Comparison of ENCODE assay signal across 8 cellular contexts in the genomic region with DNA sequence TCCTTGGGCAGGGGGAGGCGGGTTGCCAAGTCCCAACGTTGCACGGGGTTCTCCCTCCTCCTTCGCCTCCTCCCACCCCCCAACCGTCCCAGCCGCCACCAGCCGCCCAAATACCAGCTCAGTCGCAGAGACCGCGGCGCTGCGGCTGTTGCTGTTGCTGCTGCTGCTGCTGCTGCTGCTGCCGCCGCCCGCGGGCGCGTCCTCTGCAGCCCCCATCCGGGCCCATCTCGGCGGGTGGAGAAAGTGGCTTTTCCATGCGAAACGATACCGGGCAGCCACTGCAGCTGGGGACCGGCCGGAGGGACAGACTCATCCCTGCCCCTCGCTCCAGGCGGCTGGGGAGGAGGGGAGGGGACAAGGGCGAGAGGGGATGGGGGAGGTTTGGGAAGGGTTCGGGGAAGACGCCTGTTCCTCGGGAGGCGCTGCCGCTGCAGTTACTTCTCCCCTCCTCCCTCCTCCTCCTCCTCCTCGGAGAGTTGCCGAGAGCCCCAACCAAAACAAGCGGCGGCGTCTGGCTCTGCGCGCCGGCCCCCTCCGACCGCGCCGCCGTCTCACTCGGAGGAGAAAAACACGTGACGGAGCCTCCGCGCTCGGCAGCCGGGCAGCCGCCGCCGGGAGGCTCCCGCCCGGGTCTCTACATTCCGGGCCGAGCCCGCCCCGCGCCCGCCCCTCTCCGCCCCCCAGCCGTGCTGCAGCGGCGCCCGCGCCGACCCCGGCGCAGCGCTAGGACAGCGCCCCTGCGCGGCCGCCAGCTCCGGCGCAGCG. TPM values are rescaled to one million over a fixed set of nuclear protein-coding genes. Genes with fewer than 3 reads are reported as not detected.
DNase-seq lines count a peak whose midpoint lies in the region; ATAC-seq and TF ChIP-seq lines count a peak whose summit lies in the region.

A gene with protein sequence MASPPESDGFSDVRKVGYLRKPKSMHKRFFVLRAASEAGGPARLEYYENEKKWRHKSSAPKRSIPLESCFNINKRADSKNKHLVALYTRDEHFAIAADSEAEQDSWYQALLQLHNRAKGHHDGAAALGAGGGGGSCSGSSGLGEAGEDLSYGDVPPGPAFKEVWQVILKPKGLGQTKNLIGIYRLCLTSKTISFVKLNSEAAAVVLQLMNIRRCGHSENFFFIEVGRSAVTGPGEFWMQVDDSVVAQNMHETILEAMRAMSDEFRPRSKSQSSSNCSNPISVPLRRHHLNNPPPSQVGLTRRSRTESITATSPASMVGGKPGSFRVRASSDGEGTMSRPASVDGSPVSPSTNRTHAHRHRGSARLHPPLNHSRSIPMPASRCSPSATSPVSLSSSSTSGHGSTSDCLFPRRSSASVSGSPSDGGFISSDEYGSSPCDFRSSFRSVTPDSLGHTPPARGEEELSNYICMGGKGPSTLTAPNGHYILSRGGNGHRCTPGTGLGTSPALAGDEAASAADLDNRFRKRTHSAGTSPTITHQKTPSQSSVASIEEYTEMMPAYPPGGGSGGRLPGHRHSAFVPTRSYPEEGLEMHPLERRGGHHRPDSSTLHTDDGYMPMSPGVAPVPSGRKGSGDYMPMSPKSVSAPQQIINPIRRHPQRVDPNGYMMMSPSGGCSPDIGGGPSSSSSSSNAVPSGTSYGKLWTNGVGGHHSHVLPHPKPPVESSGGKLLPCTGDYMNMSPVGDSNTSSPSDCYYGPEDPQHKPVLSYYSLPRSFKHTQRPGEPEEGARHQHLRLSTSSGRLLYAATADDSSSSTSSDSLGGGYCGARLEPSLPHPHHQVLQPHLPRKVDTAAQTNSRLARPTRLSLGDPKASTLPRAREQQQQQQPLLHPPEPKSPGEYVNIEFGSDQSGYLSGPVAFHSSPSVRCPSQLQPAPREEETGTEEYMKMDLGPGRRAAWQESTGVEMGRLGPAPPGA (N-terminal part only) (minus strand): TSS at position 610 of the 765 bp plus-strand sequence. CDS start 1,082 bp downstream, outside the sequence.

- peak; percentile 64 for TF ChIP-seq CTCF in WERI-Rb-1 (IDR thresholded peaks at IDR 0.05; ENCODE audit: low read depth, low read length)
- no peak for TF ChIP-seq CTCF in kidney epithelial cell (IDR thresholded peaks at IDR 0.05; ENCODE audit: insufficient read depth, low read length, poor library complexity, severe bottlenecking)

- H3K4me3 ChIP-seq in WERI-Rb-1 (ENCODE audit: low read depth, low read length) = peak within 1 kb of the TSS; percentile 87
- peak within 1 kb of the TSS; percentile 66 for H3K4me3 ChIP-seq in kidney epithelial cell (ENCODE audit: low read depth, low read length)

- no peaks in the 10 kb centered on the region for H3K9me3 ChIP-seq in WERI-Rb-1 (ENCODE audit: severe bottlenecking)

- H3K27me3 ChIP-seq in WERI-Rb-1 (ENCODE audit: insufficient read depth, low read depth, severe bottlenecking) (no peaks in the 10 kb centered on the region), kidney epithelial cell (ENCODE audit: control insufficient read depth, insufficient read depth, low read length) (no peaks in the 10 kb centered on the region)

- peak; percentile 37 for ATAC-seq in HG02678 (IDR thresholded peaks at IDR 0.05; ENCODE audit: unreplicated experiment)

- peak within 1 kb of the TSS; percentile 31; the same call in 1 of the 2 replicates for H3K27ac ChIP-seq in WERI-Rb-1

- peak; percentile 21 for DNase-seq in NCI-H1092 treated with DMSO at 0.1 percent for 48 hours (lab: John Stamatoyannopoulos, UW)
- no peak for DNase-seq in NCI-H1092 (lab: John Stamatoyannopoulos, UW)
- peak; percentile 48 for DNase-seq in NCI-H1694 (lab: John Stamatoyannopoulos, UW)
- DNase-seq in WERI-Rb-1 = peak; percentile 60
- peak; percentile 73 for DNase-seq in cerebellar cortex (ENCODE audit: low spot score)
- no peak for DNase-seq in kidney epithelial cell (ENCODE audit: low read depth)
- peak; percentile 41 to 56 for DNase-seq in stimulated activated CD4-positive, alpha-beta T cell treated with anti-CD3 and anti-CD28 coated beads, Interleukin-1b, Interleukin-23, amount 100 ng/mL, for 4 hours (ENCODE audit: low read depth in 2 of 2)

- H3K36me3 ChIP-seq in WERI-Rb-1 = no peaks in the 10 kb centered on the region
- H3K36me3 ChIP-seq in kidney epithelial cell (ENCODE audit: control insufficient read depth, insufficient read depth, low read length) = peaks cover 2% of the 10 kb centered on the region

RNA-seq across cellular contexts. Expression of the gene that starts here (rescaled TPM):
- total RNA-seq in kidney epithelial cell = 12.6 and 16.1 TPM in 2 replicates

Comparison
In these comparisons a context has a peak if more than half of its experiments do, and no peak if none do; other contexts are left out.
1. DNase-seq: peak in NCI-H1092 treated with DMSO at 0.1 percent for 48 hours (single experiment), NCI-H1694 (single experiment), WERI-Rb-1 (single experiment), cerebellar cortex (single experiment) and stimulated activated CD4-positive, alpha-beta T cell treated with anti-CD3 and anti-CD28 coated beads, Interleukin-1b, Interleukin-23, amount 100 ng/mL, for 4 hours (2 of 2); none in NCI-H1092 (single experiment) and kidney epithelial cell (single experiment).